In genomic region chr18:34531110-34531509, GRCh38 we compare ENCODE assay signal across 10 cellular contexts.
"Had no signal": no experiment of that assay in that cellular context is flagged by ENCODE, and none has a peak within 500 bp of the region (broad histone marks: within the 10 kb centered on the region; RNA-seq: fewer than 3 reads in every experiment).

No MANE protein-coding gene starts in this region.

- FAIRE-seq: H1, H54, HepG2 had no signal

- DNase-seq: H9, HFFc6, KBM-7 had no signal

- ATAC-seq: GM23338, HCT116, HepG2 had no signal

- H3K4me1 Mint-ChIP-seq: IgD-negative memory B cell had no signal

- H3K36me3 Mint-ChIP-seq: IgD-negative memory B cell had no signal

- H3K4me3 ChIP-seq: GM23338 had no signal

- H3K4me3 Mint-ChIP-seq: GM23338, H9, HFFc6, IgD-negative memory B cell had no signal

- H2AFZ ChIP-seq: GM23338 had no signal

- H3K27ac Mint-ChIP-seq: GM23338, H9, HFFc6, IgD-negative memory B cell had no signal

- H3K27ac ChIP-seq: HL-60 had no signal
